ENCODE assay signal across 33 cellular contexts in genomic region chr4:163017135-163017534, GRCh38.
"Had no signal": no experiment of that assay in that cellular context is flagged by ENCODE, and none has a peak within 500 bp of the region (broad histone marks: within the 10 kb centered on the region; RNA-seq: fewer than 3 reads in every experiment).

No MANE protein-coding gene starts in this region.

- H3K9me3 ChIP-seq: adrenal gland, ascending aorta, body of pancreas, breast epithelium had no signal

- H3K36me3 ChIP-seq: adrenal gland, ascending aorta, brain microvascular endothelial cell, breast epithelium, cardiac muscle cell had no signal

- FAIRE-seq: astrocyte, bronchial epithelial cell, colon had no signal

- H3K4me3 ChIP-seq: adrenal gland, ascending aorta, body of pancreas, breast epithelium, cardiac muscle cell had no signal

- H3K27ac ChIP-seq: adrenal gland, ascending aorta, body of pancreas, brain microvascular endothelial cell, breast epithelium, cardiac muscle cell had no signal

- H3K4me1 ChIP-seq: adrenal gland, ascending aorta, body of pancreas, breast epithelium had no signal

- DNase-seq: activated effector memory CD4-positive, alpha-beta T cell treated with anti-CD3 and anti-CD28 coated beads, Interleukin-2, amount 50 U/mL, for 16 hours; activated effector memory CD4-positive, alpha-beta T cell treated with Interleukin-2 at 50 U/mL for 16 hours; activated gamma-delta T cell; activated gamma-delta T cell treated with Interleukin-2 at 50 U/mL for 16 hours; activated naive CD4-positive, alpha-beta T cell; activated naive CD4-positive, alpha-beta T cell treated with anti-CD3 and anti-CD28 coated beads for 36 hours; activated naive CD4-positive, alpha-beta T cell treated with anti-CD3 and anti-CD28 coated beads, Interleukin-2, amount 10 ng/mL, durations not matched to agents 7 days and 5 days; activated naive CD4-positive, alpha-beta T cell treated with anti-CD3 and anti-CD28 coated beads, Interleukin-2, amount 50 U/mL, for 16 hours; activated naive CD4-positive, alpha-beta T cell treated with Interleukin-2 at 50 U/mL for 16 hours; activated naive CD8-positive, alpha-beta T cell treated with anti-CD3 and anti-CD28 coated beads for 36 hours; activated naive CD8-positive, alpha-beta T cell treated with anti-CD3 and anti-CD28 coated beads, Interleukin-2, amount 10 ng/mL, durations not matched to agents 7 days and 5 days; activated naive CD8-positive, alpha-beta T cell treated with anti-CD3 and anti-CD28 coated beads, Interleukin-2, amount 50 U/mL, for 24 hours; activated T-cell treated with anti-CD3 and anti-CD28 coated beads, Interleukin-2, amount 50 U/mL, for 4 hours; activated T-cell treated with anti-CD3 and anti-CD28 coated beads, Interleukin-2, amount 50 U/mL, for 48 hours; activated T-cell treated with anti-CD3 and anti-CD28 coated beads, Interleukin-2, amount 50 U/mL, for 72 hours; adrenal gland; amniotic stem cell; amygdala; anterior cingulate cortex; aorta; body of pancreas; brain microvascular endothelial cell; caudate nucleus; central memory CD4-positive, alpha-beta T cell; cerebellar nuclear complex had no signal

- H3K27me3 ChIP-seq: adrenal gland, ascending aorta, body of pancreas, brain microvascular endothelial cell, breast epithelium, cardiac muscle cell had no signal

- ATAC-seq: activated naive CD4-positive, alpha-beta T cell treated with anti-CD3 and anti-CD28 coated beads, Interleukin-2, amount 50 U/mL, for 72 hours; activated naive CD8-positive, alpha-beta T cell treated with anti-CD3 and anti-CD28 coated beads, Interleukin-2, amount 50 U/mL, for 24 hours; activated T-cell treated with anti-CD3 and anti-CD28 coated beads, Interleukin-2, amount 50 U/mL, for 4 hours; activated T-cell treated with anti-CD3 and anti-CD28 coated beads, Interleukin-2, amount 50 U/mL, for 72 hours; activated T-helper 17 cell treated with anti-CD3 and anti-CD28 coated beads, Interleukin-2, amount 50 U/mL, for 72 hours; body of pancreas had no signal
